ENCODE assay signal across 8 cellular contexts in genomic region chr2:235051436-235052260, GRCh38.
DNase-seq lines count a peak whose midpoint lies in the region; ATAC-seq and TF ChIP-seq lines count a peak whose summit lies in the region.

No MANE protein-coding gene starts in this region.

- TF ChIP-seq CTCF in CD14-positive monocyte (IDR thresholded peaks at IDR 0.05) (no peak), WERI-Rb-1 (IDR thresholded peaks at IDR 0.05; ENCODE audit: low read depth, low read length) (no peak), heart left ventricle (IDR thresholded peaks at IDR 0.05) (no peak), H9 (conservative IDR thresholded peaks at IDR 0.05) (no peak)

- H4K8ac ChIP-seq in trophoblast cell (ENCODE audit: low read depth, low read length), result no peak overlapping the region
- no peak overlapping the region for H4K8ac ChIP-seq in H9 (replicated peaks; ENCODE audit: insufficient read length, low read depth, low read length)

- H2BK20ac ChIP-seq in H9 (ENCODE audit: low read depth, low read length, poor library complexity, severe bottlenecking), result no peak overlapping the region

- H3K4me3 ChIP-seq in WERI-Rb-1 (ENCODE audit: low read depth, low read length), result no peak overlapping the region
- no peak overlapping the region for H3K4me3 ChIP-seq in heart left ventricle
- H3K4me3 ChIP-seq in trophoblast cell (ENCODE audit: low read depth, low read length), result no peak overlapping the region

- H3K9me3 ChIP-seq in WERI-Rb-1 (ENCODE audit: severe bottlenecking) (no peaks in the 10 kb centered on the region), heart left ventricle (no peaks in the 10 kb centered on the region), trophoblast cell (ENCODE audit: insufficient read depth, low read depth, low read length) (peaks cover 2% of the 10 kb centered on the region), H9 (ENCODE audit: control insufficient read depth, low read depth, low read length) (no peaks in the 10 kb centered on the region)

- H2BK5ac ChIP-seq in trophoblast cell (ENCODE audit: low read depth, low read length, poor library complexity) (no peak overlapping the region), H9 (ENCODE audit: insufficient read length, low read length) (no peak overlapping the region)

- no peaks in the 10 kb centered on the region for H3K27me3 ChIP-seq in WERI-Rb-1 (ENCODE audit: insufficient read depth, low read depth, severe bottlenecking)
- H3K27me3 ChIP-seq in heart left ventricle, result no peaks in the 10 kb centered on the region
- no peaks in the 10 kb centered on the region for H3K27me3 ChIP-seq in trophoblast cell (ENCODE audit: insufficient read depth, low read length)
- H3K27me3 ChIP-seq in H9 (ENCODE audit: insufficient read depth, low read length), result no peaks in the 10 kb centered on the region

- peak overlapping the region; percentile 58 to 86 (median 81) for H3K27ac Mint-ChIP-seq in CD14-positive monocyte
- peak overlapping the region in 1 of 3 experiments; percentile 74; a peak in 3 of 7 replicates for H3K27ac Mint-ChIP-seq in H9

- H3K36me3 Mint-ChIP-seq in CD14-positive monocyte, result no peaks in the 10 kb centered on the region
- H3K36me3 Mint-ChIP-seq in H9 (ENCODE audit: insufficient read depth in 1 of 3, low read depth in 3 of 3), result peaks cover 20 to 74% (median 67%) of the 10 kb centered on the region in 3 experiments

- no peaks in the 10 kb centered on the region for H3K23me2 ChIP-seq in H9 (ENCODE audit: insufficient read length, low read depth, low read length, poor library complexity, severe bottlenecking)

- peak overlapping the region; percentile 46 for H3K27ac ChIP-seq in WERI-Rb-1
- peak overlapping the region; percentile 51 to 86 (median 78) for H3K27ac ChIP-seq in heart left ventricle
- H3K27ac ChIP-seq in trophoblast cell (ENCODE audit: low read depth, low read length), result no peak overlapping the region
- H3K27ac ChIP-seq in H9 (ENCODE audit: insufficient read length, low read depth, low read length), result no peak overlapping the region

- peak overlapping the region in 1 of 2 donors; percentile 39 for H3K4me3 Mint-ChIP-seq in CD14-positive monocyte
- H3K4me3 Mint-ChIP-seq in H9, result no peak overlapping the region

- intact Hi-C loops in CD14-positive monocyte (cut with micrococcal nuclease), result no loop called here
- intact Hi-C loops in heart left ventricle (cut with DNase I), result loop anchor here in 6 of 10 donors (1.0 to 10.0 kb wide), 6 partner anchors 12 to 169 kb away; partner anchors contain the start of gene SH3BP4 (in 5 of the 6)

- no peak overlapping the region for H2AFZ ChIP-seq in trophoblast cell (ENCODE audit: insufficient read depth, low read length, poor library complexity)
- no peak overlapping the region for H2AFZ ChIP-seq in H9 (ENCODE audit: low read length)

- no peak overlapping the region for H3K23ac ChIP-seq in trophoblast cell (ENCODE audit: low read length)
- no peak overlapping the region for H3K23ac ChIP-seq in H9 (ENCODE audit: insufficient read length, low read depth, low read length)

- H2AK5ac ChIP-seq in trophoblast cell (ENCODE audit: low read length) (no peak overlapping the region), H9 (ENCODE audit: insufficient read length, low read length) (no peak overlapping the region)

- H3K18ac ChIP-seq in trophoblast cell (ENCODE audit: low read length), result peak overlapping the region; percentile 5
- H3K18ac ChIP-seq in H9 (ENCODE audit: insufficient read length, low read depth, low read length), result no peak overlapping the region

- H2BK120ac ChIP-seq in trophoblast cell (ENCODE audit: insufficient read depth, low read length, poor library complexity) (peak overlapping the region; percentile 24), H9 (ENCODE audit: low read depth, low read length, poor library complexity, severe bottlenecking) (no peak overlapping the region)

- peaks cover 9% of the 10 kb centered on the region for H3K79me1 ChIP-seq in trophoblast cell (ENCODE audit: low read length)
- no peaks in the 10 kb centered on the region for H3K79me1 ChIP-seq in H9 (ENCODE audit: insufficient read depth, low read depth, low read length, poor library complexity, severe bottlenecking)

- H2BK12ac ChIP-seq in trophoblast cell (ENCODE audit: low read length) (no peak overlapping the region), H9 (ENCODE audit: insufficient read length, low read depth, low read length) (no peak overlapping the region)

- no peak overlapping the region for H4K12ac ChIP-seq in trophoblast cell (ENCODE audit: low read depth, low read length)

- 64 to 69% (median 65%) methylated on average over 17 to 18 of the region's 18 CpGs for WGBS in heart left ventricle, 4 donors
- no CpG with 5 or more reads among the region's 18 CpGs for WGBS in trophoblast cell (ENCODE audit: extremely low coverage, insufficient coverage, insufficient read length)
- WGBS in H9 (ENCODE audit: extremely low coverage, insufficient read length, low lambda C conversion rate), result no CpG with 5 or more reads among the region's 18 CpGs

- H3K9me3 Mint-ChIP-seq in CD14-positive monocyte, result peaks cover 0 to 2% (median 0%) of the 10 kb centered on the region in 7 donors
- no peaks in the 10 kb centered on the region for H3K9me3 Mint-ChIP-seq in H9

- H4K20me1 ChIP-seq in H9 (ENCODE audit: control insufficient read depth, insufficient read depth, insufficient read length), result no peaks in the 10 kb centered on the region

- no peak overlapping the region for H3K4me2 ChIP-seq in trophoblast cell (ENCODE audit: low read length)
- H3K4me2 ChIP-seq in H9 (ENCODE audit: insufficient read depth, insufficient read length, low read length), result no peak overlapping the region

- H3K27me3 Mint-ChIP-seq in CD14-positive monocyte (ENCODE audit: low read depth in 3 of 3) (peaks cover 3 to 6% (median 4%) of the 10 kb centered on the region in 3 donors), H9 (ENCODE audit: low read depth) (no peaks in the 10 kb centered on the region)

- H3K79me2 ChIP-seq in trophoblast cell (ENCODE audit: control insufficient read depth, insufficient read depth, low read length, poor library complexity), result no peaks in the 10 kb centered on the region
- H3K79me2 ChIP-seq in H9 (ENCODE audit: insufficient read depth, low read length), result no peaks in the 10 kb centered on the region; the same call in 1 of the 2 replicates

- peaks cover 2 to 61% (median 27%) of the 10 kb centered on the region in 12 donors for H3K4me1 ChIP-seq in heart left ventricle
- peaks cover 18 to 23% of the 10 kb centered on the region in 2 experiments for H3K4me1 ChIP-seq in trophoblast cell (ENCODE audit: control insufficient read depth in 1 of 2, insufficient read depth in 2 of 2, low read length in 2 of 2)
- no peaks in the 10 kb centered on the region for H3K4me1 ChIP-seq in H9 (ENCODE audit: insufficient read depth, low read length)

- H4K91ac ChIP-seq in trophoblast cell (ENCODE audit: low read depth, low read length) (no peak overlapping the region), H9 (ENCODE audit: insufficient read length, low read depth, low read length) (no peak overlapping the region)

- H3K9ac ChIP-seq in trophoblast cell (ENCODE audit: low read length), result no peak overlapping the region
- no peak overlapping the region for H3K9ac ChIP-seq in H9 (ENCODE audit: extremely low read depth, insufficient read length, low read length)

- ATAC-seq in heart left ventricle, result peak; percentile 29 to 51 (median 34)

- H3K14ac ChIP-seq in trophoblast cell (ENCODE audit: low read length) (no peak overlapping the region), H9 (ENCODE audit: insufficient read depth, low read length) (no peak overlapping the region)

- no peak overlapping the region for H3T11ph ChIP-seq in H9 (ENCODE audit: low read length)

- no peak overlapping the region for H2BK15ac ChIP-seq in H9 (ENCODE audit: low read depth, low read length)

- TF ChIP-seq POLR2A in heart left ventricle (IDR thresholded peaks at IDR 0.05), result no peak

- DNase-seq in CD14-positive monocyte (ENCODE audit: low spot score) (no peak), WERI-Rb-1 (no peak), heart left ventricle (peak in 1 of 5 donors; percentile 14), trophoblast cell (no peak), GOT3 (lab: John Stamatoyannopoulos, UW) (no peak), AML-193 (lab: John Stamatoyannopoulos, UW) (no peak), COLO829 (ENCODE audit: low spot score) (no peak), H9 (no peak)

- H3K4me1 Mint-ChIP-seq in CD14-positive monocyte (peaks cover 55% of the 10 kb centered on the region), H9 (peaks cover 5 to 6% of the 10 kb centered on the region in 2 experiments)

- H4K5ac ChIP-seq in H9 (ENCODE audit: insufficient read length, low read depth, low read length), result no peak overlapping the region

- H3K36me3 ChIP-seq in WERI-Rb-1 (peaks cover 84% of the 10 kb centered on the region), heart left ventricle (peaks cover 0 to 43% (median 17%) of the 10 kb centered on the region in 9 donors), trophoblast cell (ENCODE audit: control insufficient read depth in 1 of 2, insufficient read depth in 2 of 2, low read length in 2 of 2) (peaks cover 39 to 48% of the 10 kb centered on the region in 2 experiments)

- no peak overlapping the region for H3K56ac ChIP-seq in H9 (ENCODE audit: insufficient read length, low read depth, low read length)

- H3K4ac ChIP-seq in trophoblast cell (ENCODE audit: low read depth, low read length), result no peak overlapping the region
- H3K4ac ChIP-seq in H9 (ENCODE audit: low read depth, low read length), result no peak overlapping the region

Comparison
In these comparisons a context has a peak if more than half of its experiments do, and no peak if none do; other contexts are left out.
1. H3K27ac ChIP-seq: peak in WERI-Rb-1 (single experiment) and heart left ventricle (12 of 12); none in trophoblast cell (single experiment) and H9 (single experiment).
2. intact Hi-C loops: an anchor here in heart left ventricle (1.0 to 10.0 kb wide); none called in CD14-positive monocyte.